Comparison of ENCODE assay signal across 8 cellular contexts in genomic region chr19:44051654-44052402, GRCh38. TPM values are rescaled to one million over a fixed set of nuclear protein-coding genes. Genes with fewer than 3 reads are reported as not detected.
A peak's percentile ranks its signal among the peaks of the same experiment; 100 is the strongest.
DNase-seq lines count a peak whose midpoint lies in the region; ATAC-seq, FAIRE-seq and TF ChIP-seq lines count a peak whose summit lies in the region.

ZNF223 (plus strand) TSS chr19:44052036; CDS start chr19:44055177, 3,141 bp downstream.

- intact Hi-C loops in Calu3 (cut with micrococcal nuclease; ENCODE audit: unreplicated experiment), result no loop called here
- intact Hi-C loops in activated CD4-positive, alpha-beta T cell treated with anti-CD3 and anti-CD28 coated beads for 36 hours (cut with DNase I, micrococcal nuclease), result no loop called here

- peaks cover 27% of the 10 kb centered on the region for H3K4me1 Mint-ChIP-seq in Calu3 (ENCODE audit: low read depth, unreplicated experiment)
- H3K4me1 Mint-ChIP-seq in activated CD4-positive, alpha-beta T cell treated with anti-CD3 and anti-CD28 coated beads for 36 hours, result peaks cover 21% of the 10 kb centered on the region

- peaks cover 0 to 2% of the 10 kb centered on the region in 2 donors for H3K36me3 ChIP-seq in small intestine (ENCODE audit: control insufficient read depth in 2 of 2, insufficient read depth in 2 of 2, low read length in 2 of 2)

- H3K36me3 Mint-ChIP-seq in Calu3 (ENCODE audit: insufficient read depth, unreplicated experiment), result peaks cover 22% of the 10 kb centered on the region
- peaks cover 34% of the 10 kb centered on the region for H3K36me3 Mint-ChIP-seq in activated CD4-positive, alpha-beta T cell treated with anti-CD3 and anti-CD28 coated beads for 36 hours (ENCODE audit: low read depth)

- no peaks in the 10 kb centered on the region for H3K9me3 Mint-ChIP-seq in Calu3 (ENCODE audit: low read depth, unreplicated experiment)
- H3K9me3 Mint-ChIP-seq in activated CD4-positive, alpha-beta T cell treated with anti-CD3 and anti-CD28 coated beads for 36 hours (ENCODE audit: low read depth), result peaks cover 23% of the 10 kb centered on the region

- BruUV-seq in Calu3 (replicated peaks; lab: Mats Ljungman, UMichigan), result no TSS peak

- H3K27ac ChIP-seq in cingulate gyrus (ENCODE audit: low read depth, low read length), result peak within 1 kb of the TSS; percentile 62
- H3K27ac ChIP-seq in small intestine (ENCODE audit: low read depth in 1 of 2, low read length in 1 of 2), result peak within 1 kb of the TSS; percentile 53 to 94

- POLR2A ChIA-PET in activated CD4-positive, alpha-beta T cell treated with anti-CD3 and anti-CD28 coated beads for 36 hours (lab: Charles Lee), result no interaction called here

- CTCF ChIA-PET in Calu3 (lab: Charles Lee), result interaction anchor here (0.6 to 1.2 kb wide), 3 partner anchors 101 to 228 kb away, joined by 3 to 6 read pairs (median 3); partner anchors contain the start of genes ZNF221 and ZNF226
- CTCF ChIA-PET in activated CD4-positive, alpha-beta T cell treated with anti-CD3 and anti-CD28 coated beads for 36 hours (lab: Charles Lee), result no interaction called here

- peak; percentile 53 for ATAC-seq in HG02610 (IDR thresholded peaks at IDR 0.05; ENCODE audit: unreplicated experiment)
- ATAC-seq in activated CD4-positive, alpha-beta T cell treated with anti-CD3 and anti-CD28 coated beads for 36 hours, result peak; percentile 78

- H3K4me3 Mint-ChIP-seq in Calu3 (ENCODE audit: low read depth, unreplicated experiment), result peak within 1 kb of the TSS; percentile 87
- peak within 1 kb of the TSS; percentile 76 for H3K4me3 Mint-ChIP-seq in activated CD4-positive, alpha-beta T cell treated with anti-CD3 and anti-CD28 coated beads for 36 hours

- H3K27me3 ChIP-seq in small intestine (ENCODE audit: control insufficient read depth in 2 of 2, insufficient read depth in 2 of 2, low read length in 2 of 2), result no peaks in the 10 kb centered on the region

- peak; percentile 96 for FAIRE-seq in islet of Langerhans (lab: Jason Lieb, UNC)
- FAIRE-seq in small intestine (lab: Jason Lieb, UNC), result peak; percentile 84

- no peak for TF ChIP-seq CTCF in Calu3 (IDR thresholded peaks at IDR 0.05; ENCODE audit: unreplicated experiment)

- H3K27ac Mint-ChIP-seq in Calu3 (ENCODE audit: unreplicated experiment), result peak within 1 kb of the TSS; percentile 69
- peak within 1 kb of the TSS; percentile 64 for H3K27ac Mint-ChIP-seq in activated CD4-positive, alpha-beta T cell treated with anti-CD3 and anti-CD28 coated beads for 36 hours

- H3K4me1 ChIP-seq in small intestine (ENCODE audit: control insufficient read depth in 2 of 2, insufficient read depth in 1 of 2, low read depth in 1 of 2, low read length in 1 of 2), result peaks cover 0 to 3% of the 10 kb centered on the region in 2 donors

- DNase-seq in Calu3, result peak; percentile 97
- peak; percentile 95 for DNase-seq in NCI-H226
- DNase-seq in activated CD4-positive, alpha-beta T cell treated with anti-CD3 and anti-CD28 coated beads for 36 hours, result peak; percentile 63
- peak; percentile 99 for DNase-seq in small intestine
- no peak for DNase-seq in NK-92 (lab: John Stamatoyannopoulos, UW; ENCODE audit: unreplicated experiment)

- WGBS in small intestine, 3 donors, result 2 to 3% (median 2%) methylated on average over 37 of the region's 37 CpGs

- peaks cover 1% of the 10 kb centered on the region for H3K9me3 ChIP-seq in small intestine (ENCODE audit: control insufficient read depth, low read depth)

- H3K4me3 ChIP-seq in small intestine (ENCODE audit: low read depth in 1 of 2, low read length in 2 of 2), result peak within 1 kb of the TSS; percentile 70

- no peaks in the 10 kb centered on the region for H3K27me3 Mint-ChIP-seq in Calu3 (ENCODE audit: unreplicated experiment)
- H3K27me3 Mint-ChIP-seq in activated CD4-positive, alpha-beta T cell treated with anti-CD3 and anti-CD28 coated beads for 36 hours, result peaks cover 3% of the 10 kb centered on the region

RNA-seq across cellular contexts. Expression of gene ZNF223, which starts in this region (rescaled TPM):
- total RNA-seq in Calu3 (2022), result 6.0 and 8.7 TPM in 2 replicates
- under 1 TPM; 0.63 to 0.82 TPM for total RNA-seq in activated CD4-positive, alpha-beta T cell treated with anti-CD3 and anti-CD28 coated beads for 36 hours
- polyA plus RNA-seq in small intestine, result 1 to 10 TPM; 3.3 to 8.7 (median 4.1) TPM

Comparison
In these comparisons a context has a peak if more than half of its experiments do, and no peak if none do; other contexts are left out.
1. Peak in DNase-seq and ATAC-seq in activated CD4-positive, alpha-beta T cell treated with anti-CD3 and anti-CD28 coated beads for 36 hours; RNA of the gene not detected or under 1 TPM.